24 cellular contexts compared by ENCODE assay signal in the genomic region with DNA sequence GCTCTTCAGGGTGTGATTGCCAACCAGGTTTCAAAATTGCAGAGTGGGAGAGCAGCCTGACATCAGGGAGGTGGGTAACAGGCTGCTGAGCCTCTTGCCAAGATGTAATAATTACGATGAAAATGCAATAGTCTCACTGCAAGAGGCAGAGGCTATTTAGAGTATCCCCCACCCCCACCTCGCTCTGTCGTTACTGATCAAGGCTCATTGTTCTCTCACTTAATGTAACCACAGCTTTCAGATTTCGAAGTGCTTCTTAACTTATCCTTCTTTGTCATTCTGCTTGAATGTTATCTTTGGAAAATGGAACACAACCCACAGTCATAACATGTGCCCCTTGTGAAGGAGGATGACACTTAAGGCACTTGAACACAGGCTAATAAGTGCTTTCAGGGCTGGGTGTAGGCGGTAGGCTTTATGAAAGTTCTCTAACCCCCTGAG.
DNase-seq lines count a peak whose midpoint lies in the region; ATAC-seq and TF ChIP-seq lines count a peak whose summit lies in the region.
"Had no signal": no experiment of that assay in that cellular context is flagged by ENCODE, and none has a peak within 500 bp of the region (broad histone marks: within the 10 kb centered on the region; RNA-seq: fewer than 3 reads in every experiment).

No MANE protein-coding gene starts in this region.

- DNase-seq in GM12865 (ENCODE audit: low read depth) (peak; percentile 24), NCI-H1436 (lab: John Stamatoyannopoulos, UW) (peak; percentile 86), NCI-H69 (lab: John Stamatoyannopoulos, UW) (peak; percentile 66), lower lobe of right lung (no peak), natural killer cell (no peak), osteocyte (ENCODE audit: extremely low spot score, unreplicated experiment) (no peak)
- DNase-seq in CD8-positive, alpha-beta memory T cell = no peak
- DNase-seq: activated CD4-positive, alpha-beta T cell treated with anti-CD3 and anti-CD28 coated beads, Interleukin-2, amount 50 U/mL, for 48 hours; activated T-cell treated with anti-CD3 and anti-CD28 coated beads, Interleukin-2, amount 50 U/mL, for 1 hour; amniotic stem cell; left ventricle myocardium superior; mucosa of descending colon; NCI-H2029 treated with DMSO at 0.1 percent for 48 hours; RPMI8226; stimulated activated CD4-positive, alpha-beta T cell treated with anti-CD3 and anti-CD28 coated beads, Interleukin-2, amount 100 ng/mL, for 48 hours; stimulated activated naive CD8-positive, alpha-beta T cell treated with anti-CD3 and anti-CD28 coated beads, Interleukin-15, amount 100 ng/mL, for 72 hours; trophoblast cell had no signal

- ATAC-seq in lower lobe of right lung (peak; percentile 71 to 76), natural killer cell (no peak), HG03457 (IDR thresholded peaks at IDR 0.05; ENCODE audit: unreplicated experiment) (no peak)
- ATAC-seq: left ventricle myocardium superior; mucosa of descending colon; SK-N-SH treated with all-trans-retinoic acid at 6 μM for 48 hours; stimulated activated naive CD8-positive, alpha-beta T cell treated with anti-CD3 and anti-CD28 coated beads, Interleukin-15, amount 100 ng/mL, for 72 hours; WTC11 had no signal

- H3K27me3 Mint-ChIP-seq in natural killer cell (ENCODE audit: low read depth in 2 of 2) = no peaks in the 10 kb centered on the region
- peaks cover 14% of the 10 kb centered on the region for H3K27me3 Mint-ChIP-seq in osteocyte (ENCODE audit: unreplicated experiment)
- peaks cover 0 to 2% of the 10 kb centered on the region in 2 donors for H3K27me3 Mint-ChIP-seq in CD8-positive, alpha-beta memory T cell
- H3K27me3 Mint-ChIP-seq: dendritic cell treated with granulocyte-macrophage colony-stimulating factor and Interleukin-4, amounts not matched to agents 40 ng/mL and 50 ng/mL, for 4 days; stimulated activated naive CD8-positive, alpha-beta T cell treated with anti-CD3 and anti-CD28 coated beads, Interleukin-15, amount 100 ng/mL, for 72 hours had no signal

- no peak for TF ChIP-seq CTCF in GM12865 (IDR thresholded peaks at IDR 0.05; ENCODE audit: insufficient read depth, low read depth, low read length, missing control alignments)
- TF ChIP-seq CTCF in lower lobe of right lung (IDR thresholded peaks at IDR 0.05) = no peak
- no peak for TF ChIP-seq CTCF in natural killer cell (IDR thresholded peaks at IDR 0.05)
- no peak for TF ChIP-seq CTCF in osteocyte (IDR thresholded peaks at IDR 0.05)

- no peaks in the 10 kb centered on the region for H3K9me3 ChIP-seq in lower lobe of right lung
- H3K9me3 ChIP-seq in CD8-positive, alpha-beta memory T cell (ENCODE audit: low read length) = no peaks in the 10 kb centered on the region
- H3K9me3 ChIP-seq: HAP-1, mucosa of descending colon had no signal

- H3K9me3 Mint-ChIP-seq in natural killer cell = peaks cover 0 to 6% of the 10 kb centered on the region in 2 donors
- peaks cover 5% of the 10 kb centered on the region for H3K9me3 Mint-ChIP-seq in osteocyte (ENCODE audit: unreplicated experiment)
- H3K9me3 Mint-ChIP-seq in CD8-positive, alpha-beta memory T cell = peaks cover 0 to 8% (median 5%) of the 10 kb centered on the region in 5 donors
- H3K9me3 Mint-ChIP-seq: dendritic cell treated with granulocyte-macrophage colony-stimulating factor and Interleukin-4, amounts not matched to agents 40 ng/mL and 50 ng/mL, for 4 days had no signal

- intact Hi-C loops in lower lobe of right lung (cut with DNase I) (no loop called here), natural killer cell (cut with micrococcal nuclease) (no loop called here)

- POLR2A ChIA-PET in CD8-positive, alpha-beta memory T cell (lab: Charles Lee) = no interaction called here

- H3K4me1 ChIP-seq in lower lobe of right lung = no peaks in the 10 kb centered on the region
- H3K4me1 ChIP-seq in CD8-positive, alpha-beta memory T cell (ENCODE audit: insufficient read depth, low read length) = no peaks in the 10 kb centered on the region
- H3K4me1 ChIP-seq: HAP-1 had no signal

- no peak overlapping the region for H3K4me3 Mint-ChIP-seq in natural killer cell
- H3K4me3 Mint-ChIP-seq in osteocyte (ENCODE audit: unreplicated experiment) = no peak overlapping the region
- H3K4me3 Mint-ChIP-seq in CD8-positive, alpha-beta memory T cell = no peak overlapping the region
- H3K4me3 Mint-ChIP-seq: dendritic cell treated with granulocyte-macrophage colony-stimulating factor and Interleukin-4, amounts not matched to agents 40 ng/mL and 50 ng/mL, for 4 days; stimulated activated naive CD8-positive, alpha-beta T cell treated with anti-CD3 and anti-CD28 coated beads, Interleukin-15, amount 100 ng/mL, for 72 hours; WTC11 had no signal

- H3K27me3 ChIP-seq in lower lobe of right lung (ENCODE audit: low read depth) = peaks cover 2% of the 10 kb centered on the region
- H3K27me3 ChIP-seq in CD8-positive, alpha-beta memory T cell (ENCODE audit: insufficient read depth, low read length, poor library complexity, severe bottlenecking) = no peaks in the 10 kb centered on the region

- H3K36me3 Mint-ChIP-seq in natural killer cell (no peaks in the 10 kb centered on the region), osteocyte (ENCODE audit: unreplicated experiment) (no peaks in the 10 kb centered on the region)
- H3K36me3 Mint-ChIP-seq in CD8-positive, alpha-beta memory T cell = no peaks in the 10 kb centered on the region

- no peak overlapping the region for H3K4me3 ChIP-seq in GM12865 (ENCODE audit: low read depth, low read length)
- H3K4me3 ChIP-seq in lower lobe of right lung = no peak overlapping the region
- H3K4me3 ChIP-seq in CD8-positive, alpha-beta memory T cell (ENCODE audit: low read length) = no peak overlapping the region
- H3K4me3 ChIP-seq: cardiac muscle cell, HAP-1, mucosa of descending colon, smooth muscle cell had no signal

- CTCF ChIA-PET in CD8-positive, alpha-beta memory T cell (lab: Charles Lee) = no interaction called here

- no peaks in the 10 kb centered on the region for H3K4me1 Mint-ChIP-seq in natural killer cell
- no peaks in the 10 kb centered on the region for H3K4me1 Mint-ChIP-seq in osteocyte (ENCODE audit: unreplicated experiment)
- no peaks in the 10 kb centered on the region for H3K4me1 Mint-ChIP-seq in CD8-positive, alpha-beta memory T cell
- H3K4me1 Mint-ChIP-seq: stimulated activated naive CD8-positive, alpha-beta T cell treated with anti-CD3 and anti-CD28 coated beads, Interleukin-15, amount 100 ng/mL, for 72 hours had no signal

- H3K36me3 ChIP-seq in lower lobe of right lung = no peaks in the 10 kb centered on the region
- H3K36me3 ChIP-seq in CD8-positive, alpha-beta memory T cell (ENCODE audit: insufficient read depth, low read length) = no peaks in the 10 kb centered on the region
- H3K36me3 ChIP-seq: cardiac muscle cell, HAP-1 had no signal

- no peak overlapping the region for H3K27ac ChIP-seq in lower lobe of right lung
- no peak overlapping the region for H3K27ac ChIP-seq in CD8-positive, alpha-beta memory T cell (ENCODE audit: low read depth, low read length)
- H3K27ac ChIP-seq: cardiac muscle cell had no signal

- H3K27ac Mint-ChIP-seq in natural killer cell = no peak overlapping the region
- no peak overlapping the region for H3K27ac Mint-ChIP-seq in osteocyte (ENCODE audit: unreplicated experiment)
- H3K27ac Mint-ChIP-seq in CD8-positive, alpha-beta memory T cell = no peak overlapping the region
- H3K27ac Mint-ChIP-seq: dendritic cell treated with granulocyte-macrophage colony-stimulating factor and Interleukin-4, amounts not matched to agents 40 ng/mL and 50 ng/mL, for 4 days; WTC11 had no signal

Comparison
In these comparisons a context has a peak if more than half of its experiments do, and no peak if none do; other contexts are left out.
1. DNase-seq: peak in GM12865 (single experiment), NCI-H1436 (single experiment) and NCI-H69 (single experiment); none in lower lobe of right lung (single experiment), natural killer cell (single experiment), osteocyte (single experiment) and CD8-positive, alpha-beta memory T cell (0 of 5).
2. ATAC-seq: peak in lower lobe of right lung (2 of 2); none in natural killer cell (0 of 3) and HG03457 (single experiment).